12 cellular contexts compared by ENCODE assay signal in the genomic region with DNA sequence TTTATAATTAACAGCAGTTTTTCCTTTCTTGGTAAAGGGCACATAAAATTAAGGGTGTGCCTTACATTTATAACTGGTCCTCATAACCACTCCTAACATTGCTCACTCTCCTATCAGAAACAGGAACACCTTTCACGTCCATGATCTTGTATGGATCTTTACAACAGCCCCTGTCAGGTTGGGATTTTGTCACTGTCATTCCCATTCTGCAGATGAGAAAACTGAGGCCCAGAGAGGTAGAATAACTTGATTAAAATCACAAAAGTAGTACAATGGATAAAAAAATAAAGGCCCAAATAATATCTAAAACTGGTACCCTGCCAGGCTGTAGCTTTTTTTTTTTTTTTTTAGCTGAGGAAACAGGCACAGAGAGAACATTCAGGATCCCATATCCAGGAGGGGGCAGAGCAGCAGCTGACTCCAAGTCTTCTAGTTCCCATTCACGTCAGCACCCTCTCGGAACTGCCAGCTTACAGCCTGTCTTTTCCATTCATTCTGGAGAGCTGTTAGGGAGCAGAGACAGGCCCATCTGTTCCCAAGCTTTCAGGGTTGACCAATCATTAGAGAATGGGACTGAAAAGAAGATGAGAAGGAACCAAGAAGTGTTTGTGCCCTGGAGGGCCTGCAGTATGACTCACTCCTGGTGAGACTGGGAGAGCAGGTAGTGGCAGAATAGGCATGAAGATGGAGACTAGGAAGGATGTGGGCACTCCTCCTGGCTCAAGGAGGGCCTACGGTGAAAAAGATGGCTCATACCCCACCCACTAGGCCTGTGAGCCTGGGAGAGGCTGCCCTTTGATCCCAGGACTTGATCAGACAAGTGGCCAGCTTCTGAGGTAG. TPM values are rescaled to one million over a fixed set of nuclear protein-coding genes. Genes with fewer than 3 reads are reported as not detected.
A peak's percentile ranks its signal among the peaks of the same experiment; 100 is the strongest.
DNase-seq lines count a peak whose midpoint lies in the region; ATAC-seq and TF ChIP-seq lines count a peak whose summit lies in the region.
"Had no signal": no experiment of that assay in that cellular context is flagged by ENCODE, and none has a peak within 500 bp of the region (broad histone marks: within the 10 kb centered on the region; RNA-seq: fewer than 3 reads in every experiment).

No MANE protein-coding gene starts in this region.

- peaks cover 61% of the 10 kb centered on the region for H3K36me3 Mint-ChIP-seq in activated CD4-positive, alpha-beta T cell treated with anti-CD3 and anti-CD28 coated beads, Interleukin-2, amount 10 ng/mL, durations not matched to agents 7 days and 5 days (ENCODE audit: low read depth)
- peaks cover 11% of the 10 kb centered on the region for H3K36me3 Mint-ChIP-seq in nephron progenitor cell (ENCODE audit: low read depth)

- no peaks in the 10 kb centered on the region for H3K27me3 Mint-ChIP-seq in activated CD4-positive, alpha-beta T cell treated with anti-CD3 and anti-CD28 coated beads, Interleukin-2, amount 10 ng/mL, durations not matched to agents 7 days and 5 days
- H3K27me3 Mint-ChIP-seq in nephron progenitor cell (ENCODE audit: low read depth, poor library complexity): peaks cover 3% of the 10 kb centered on the region

- ATAC-seq in Right ventricle myocardium superior (ENCODE audit: poor library complexity): peak; percentile 84
- no peak for ATAC-seq in HG03521 (IDR thresholded peaks at IDR 0.05; ENCODE audit: unreplicated experiment)

- no peak overlapping the region for H3K4me3 Mint-ChIP-seq in activated CD4-positive, alpha-beta T cell treated with anti-CD3 and anti-CD28 coated beads, Interleukin-2, amount 10 ng/mL, durations not matched to agents 7 days and 5 days
- H3K4me3 Mint-ChIP-seq in nephron progenitor cell: no peak overlapping the region

- H3K4me1 Mint-ChIP-seq in activated CD4-positive, alpha-beta T cell treated with anti-CD3 and anti-CD28 coated beads, Interleukin-2, amount 10 ng/mL, durations not matched to agents 7 days and 5 days: peaks cover 42% of the 10 kb centered on the region
- no peaks in the 10 kb centered on the region for H3K4me1 Mint-ChIP-seq in nephron progenitor cell

- TF ChIP-seq CTCF in nephron progenitor cell (IDR thresholded peaks at IDR 0.05): no peak

- peak overlapping the region; percentile 25 for H3K27ac Mint-ChIP-seq in activated CD4-positive, alpha-beta T cell treated with anti-CD3 and anti-CD28 coated beads, Interleukin-2, amount 10 ng/mL, durations not matched to agents 7 days and 5 days
- no peak overlapping the region for H3K27ac Mint-ChIP-seq in nephron progenitor cell

- POLR2A ChIA-PET in activated CD4-positive, alpha-beta T cell treated with anti-CD3 and anti-CD28 coated beads, Interleukin-2, amount 10 ng/mL, durations not matched to agents 7 days and 5 days (lab: Charles Lee): no interaction called here

- CTCF ChIA-PET in activated CD4-positive, alpha-beta T cell treated with anti-CD3 and anti-CD28 coated beads, Interleukin-2, amount 10 ng/mL, durations not matched to agents 7 days and 5 days (lab: Charles Lee): no interaction called here

- DNase-seq in activated CD4-positive, alpha-beta T cell treated with anti-CD3 and anti-CD28 coated beads, Interleukin-2, amount 10 ng/mL, durations not matched to agents 7 days and 5 days: no peak
- DNase-seq in activated CD4-positive, alpha-beta T cell treated with anti-CD3 and anti-CD28 coated beads, Interleukin-2, amount 50 U/mL, for 1 hour: no peak
- DNase-seq in anterior cingulate cortex (lab: John Stamatoyannopoulos, UW) (peak in 45 of 58 donors; percentile 2 to 71 (median 25)), Right ventricle myocardium superior (no peak), substantia nigra (lab: John Stamatoyannopoulos, UW) (peak in 18 of 49 donors; percentile 6 to 46 (median 16)), nephron progenitor cell (no peak), retina (no peak)

- no peaks in the 10 kb centered on the region for H3K9me3 Mint-ChIP-seq in activated CD4-positive, alpha-beta T cell treated with anti-CD3 and anti-CD28 coated beads, Interleukin-2, amount 10 ng/mL, durations not matched to agents 7 days and 5 days
- H3K9me3 Mint-ChIP-seq in nephron progenitor cell: peaks cover 67% of the 10 kb centered on the region

- intact Hi-C loops in Right ventricle myocardium superior (cut with DNase I): no loop called here

- H3K27ac ChIP-seq in substantia nigra (ENCODE audit: low read depth, low read length, poor library complexity, severe bottlenecking): peak overlapping the region; percentile 51
- H3K27ac ChIP-seq: BLaER1 treated with 17β-estradiol and CSF1 and Interleukin-3, amounts not matched to agents 10 nM and 100 nM; neutrophil; SK-N-MC had no signal

RNA-seq across cellular contexts. Expression of gene SUV39H1, which starts 7.3 kb away (rescaled TPM):
- 10 to 100 TPM; 33.4 to 33.6 TPM for total RNA-seq in activated CD4-positive, alpha-beta T cell treated with anti-CD3 and anti-CD28 coated beads, Interleukin-2, amount 10 ng/mL, durations not matched to agents 7 days and 5 days
- total RNA-seq in Right ventricle myocardium superior: 2.3 TPM

RNA-seq across cellular contexts. Expression of gene WAS, which starts 20.3 kb away (rescaled TPM):
- total RNA-seq in activated CD4-positive, alpha-beta T cell treated with anti-CD3 and anti-CD28 coated beads, Interleukin-2, amount 10 ng/mL, durations not matched to agents 7 days and 5 days: 100 to 1,000 TPM; 165 to 177 TPM
- 4.0 TPM for total RNA-seq in Right ventricle myocardium superior

RNA-seq across cellular contexts. Expression of gene GLOD5, which starts 57.7 kb away (rescaled TPM):
- total RNA-seq in activated CD4-positive, alpha-beta T cell treated with anti-CD3 and anti-CD28 coated beads, Interleukin-2, amount 10 ng/mL, durations not matched to agents 7 days and 5 days: not detected
- not detected for total RNA-seq in Right ventricle myocardium superior
- total RNA-seq: frontal cortex had no signal

Comparison
In these comparisons a context has a peak if more than half of its experiments do, and no peak if none do; other contexts are left out.
1. DNase-seq: peak in anterior cingulate cortex (45 of 58); none in activated CD4-positive, alpha-beta T cell treated with anti-CD3 and anti-CD28 coated beads, Interleukin-2, amount 10 ng/mL, durations not matched to agents 7 days and 5 days (single experiment), activated CD4-positive, alpha-beta T cell treated with anti-CD3 and anti-CD28 coated beads, Interleukin-2, amount 50 U/mL, for 1 hour (single experiment), Right ventricle myocardium superior (single experiment), nephron progenitor cell (single experiment) and retina (single experiment).
2. RNA of gene SUV39H1, which starts 7.3 kb away (total RNA-seq): 33.4 to 33.6 TPM in activated CD4-positive, alpha-beta T cell treated with anti-CD3 and anti-CD28 coated beads, Interleukin-2, amount 10 ng/mL, durations not matched to agents 7 days and 5 days; 2.3 TPM in Right ventricle myocardium superior (single experiment); every median in the first group is over 10 times any median in the second.
3. RNA of gene WAS, which starts 20.3 kb away (total RNA-seq): 165 to 177 TPM in activated CD4-positive, alpha-beta T cell treated with anti-CD3 and anti-CD28 coated beads, Interleukin-2, amount 10 ng/mL, durations not matched to agents 7 days and 5 days; 4.0 TPM in Right ventricle myocardium superior (single experiment); every median in the first group is over 10 times any median in the second.